In genomic region chr16:62738631-62739030, GRCh38 we compare ENCODE assay signal across 19 cellular contexts.
"Had no signal": no experiment of that assay in that cellular context is flagged by ENCODE, and none has a peak within 500 bp of the region (broad histone marks: within the 10 kb centered on the region; RNA-seq: fewer than 3 reads in every experiment).

No MANE protein-coding gene starts in this region.

- H3K4me1 ChIP-seq: foreskin keratinocyte, heart left ventricle, lower lobe of right lung, pancreas, transverse colon had no signal

- H3K36me3 Mint-ChIP-seq: activated naive CD4-positive, alpha-beta T cell treated with anti-CD3 and anti-CD28 coated beads, Interleukin-2, amount 10 ng/mL, durations not matched to agents 7 days and 5 days; naive B cell; stimulated activated effector memory CD8-positive, alpha-beta T cell treated with anti-CD3 and anti-CD28 coated beads, Interleukin-12 subunit alpha, Interleukin-12 subunit beta, amount 100 ng/mL, for 72 hours; T-cell had no signal

- H3K4me3 Mint-ChIP-seq: activated naive CD4-positive, alpha-beta T cell treated with anti-CD3 and anti-CD28 coated beads, Interleukin-2, amount 10 ng/mL, durations not matched to agents 7 days and 5 days; effector memory CD8-positive, alpha-beta T cell; naive B cell; stimulated activated effector memory CD8-positive, alpha-beta T cell treated with anti-CD3 and anti-CD28 coated beads, Interleukin-12 subunit alpha, Interleukin-12 subunit beta, amount 100 ng/mL, for 72 hours; T-cell had no signal

- H3K4me1 Mint-ChIP-seq: activated naive CD4-positive, alpha-beta T cell treated with anti-CD3 and anti-CD28 coated beads, Interleukin-2, amount 10 ng/mL, durations not matched to agents 7 days and 5 days; naive B cell; stimulated activated effector memory CD8-positive, alpha-beta T cell treated with anti-CD3 and anti-CD28 coated beads, Interleukin-12 subunit alpha, Interleukin-12 subunit beta, amount 100 ng/mL, for 72 hours; T-cell had no signal

- ATAC-seq: effector memory CD8-positive, alpha-beta T cell; foreskin keratinocyte; heart left ventricle; left colon; lower lobe of right lung; pancreas; stimulated activated effector memory CD8-positive, alpha-beta T cell treated with anti-CD3 and anti-CD28 coated beads, Interleukin-12 subunit alpha, Interleukin-12 subunit beta, amount 100 ng/mL, for 72 hours; T-cell had no signal

- H3K27ac Mint-ChIP-seq: activated naive CD4-positive, alpha-beta T cell treated with anti-CD3 and anti-CD28 coated beads, Interleukin-2, amount 10 ng/mL, durations not matched to agents 7 days and 5 days; effector memory CD8-positive, alpha-beta T cell; naive B cell; stimulated activated effector memory CD8-positive, alpha-beta T cell treated with anti-CD3 and anti-CD28 coated beads, Interleukin-12 subunit alpha, Interleukin-12 subunit beta, amount 100 ng/mL, for 72 hours; T-cell had no signal

- DNase-seq: activated CD4-positive, alpha-beta T cell treated with anti-CD3 and anti-CD28 coated beads for 1 hour; activated CD4-positive, alpha-beta T cell treated with anti-CD3 and anti-CD28 coated beads, Interleukin-2, amount 50 U/mL, for 48 hours; activated naive CD4-positive, alpha-beta T cell treated with anti-CD3 and anti-CD28 coated beads, Interleukin-2, amount 10 ng/mL, durations not matched to agents 7 days and 5 days; activated T-cell treated with anti-CD3 and anti-CD28 coated beads, Interleukin-2, amount 50 U/mL, for 1 hour; central memory CD4-positive, alpha-beta T cell; cortex of kidney; effector memory CD8-positive, alpha-beta T cell; foreskin keratinocyte; heart left ventricle; left colon; lower lobe of right lung; naive B cell; pancreas; retina; T-cell; transverse colon had no signal

- H3K4me3 ChIP-seq: heart left ventricle, lower lobe of right lung, pancreas, transverse colon had no signal

- H3K27ac ChIP-seq: foreskin keratinocyte, heart left ventricle, lower lobe of right lung, pancreas, transverse colon, VCaP had no signal

- H3K9me3 ChIP-seq: lower lobe of right lung, pancreas, transverse colon had no signal

- FAIRE-seq: islet of Langerhans, pancreas had no signal

- H3K36me3 ChIP-seq: heart left ventricle, lower lobe of right lung, pancreas, transverse colon had no signal

- H3K27me3 Mint-ChIP-seq: activated naive CD4-positive, alpha-beta T cell treated with anti-CD3 and anti-CD28 coated beads, Interleukin-2, amount 10 ng/mL, durations not matched to agents 7 days and 5 days; effector memory CD8-positive, alpha-beta T cell; naive B cell; T-cell had no signal

- H3K27me3 ChIP-seq: foreskin keratinocyte, heart left ventricle, pancreas, transverse colon had no signal
